ENCODE assay signal across 24 cellular contexts in genomic region chr19:2429917-2430570, GRCh38. TPM values are rescaled to one million over a fixed set of nuclear protein-coding genes. Genes with fewer than 3 reads are reported as not detected.
DNase-seq lines count a peak whose midpoint lies in the region; ATAC-seq, FAIRE-seq and TF ChIP-seq lines count a peak whose summit lies in the region.
"Had no signal": no experiment of that assay in that cellular context is flagged by ENCODE, and none has a peak within 500 bp of the region (broad histone marks: within the 10 kb centered on the region; RNA-seq: fewer than 3 reads in every experiment).

No MANE protein-coding gene starts in this region.

- DNase-seq in ELF-1 (ENCODE audit: low read depth, low spot score) (peak; percentile 56), K562 (ENCODE audit: extremely low read depth in 1 of 4, low spot score in 3 of 4) (no peak), osteocyte (ENCODE audit: extremely low spot score, unreplicated experiment) (no peak), ACHN (no peak)
- DNase-seq: activated CD4-positive, alpha-beta memory T cell treated with anti-CD3 and anti-CD28 coated beads, Interleukin-2, amount 10 ng/mL, durations not matched to agents 7 days and 5 days; activated naive CD4-positive, alpha-beta T cell treated with anti-CD3 and anti-CD28 coated beads for 36 hours; activated T-cell treated with anti-CD3 and anti-CD28 coated beads, Interleukin-2, amount 50 U/mL, for 48 hours; heart left ventricle; KG1; left cardiac atrium; NCI-H1436; NCI-H2171; NCI-H526; small intestine; stimulated activated naive CD4-positive, alpha-beta T cell treated with Interleukin-2 at 50 U/mL for 16 hours; T-helper 9 cell; thyroid gland had no signal

- H3K9me3 Mint-ChIP-seq in osteocyte (ENCODE audit: unreplicated experiment): no peaks in the 10 kb centered on the region
- H3K9me3 Mint-ChIP-seq: activated CD4-positive, alpha-beta memory T cell treated with anti-CD3 and anti-CD28 coated beads, Interleukin-2, amount 10 ng/mL, durations not matched to agents 7 days and 5 days; activated naive CD4-positive, alpha-beta T cell treated with anti-CD3 and anti-CD28 coated beads for 36 hours; memory B cell had no signal

- H3K4me2 ChIP-seq in BLaER1 treated with 17β-estradiol and CSF1 and Interleukin-3, amounts not matched to agents 10 nM and 100 nM: peak overlapping the region in 9 of 11 experiments; percentile 59 to 100 (median 99); a peak in 17 of 22 replicates
- H3K4me2 ChIP-seq in K562 (ENCODE audit: insufficient read depth, low read length): no peak overlapping the region

- H3K27ac ChIP-seq in BLaER1 treated with 17β-estradiol and CSF1 and Interleukin-3, amounts not matched to agents 10 nM and 100 nM: peak overlapping the region in 8 of 11 experiments; percentile 17 to 100 (median 73); a peak in 9 of 22 replicates
- H3K27ac ChIP-seq in K562 (ENCODE audit: extremely low read depth, low read depth, low read length): no peak overlapping the region
- H3K27ac ChIP-seq: heart left ventricle, prostate gland, thyroid gland had no signal

- no peak for FAIRE-seq in K562 (lab: Jason Lieb, UNC)
- FAIRE-seq: small intestine had no signal

- H3K79me2 ChIP-seq in K562 (ENCODE audit: control insufficient read depth, insufficient read depth, low read length): peaks cover 23% of the 10 kb centered on the region

- H3K9me1 ChIP-seq in K562 (ENCODE audit: control insufficient read depth, insufficient read depth, low read length): no peaks in the 10 kb centered on the region

- TF ChIP-seq RAD21 in K562 (CRISPR knock-in tag; conservative IDR thresholded peaks at IDR 0.05 in 1 of 2, IDR thresholded peaks at IDR 0.05 in 1 of 2): no peak

- H3K27me3 Mint-ChIP-seq in osteocyte (ENCODE audit: unreplicated experiment): no peaks in the 10 kb centered on the region
- H3K27me3 Mint-ChIP-seq: activated CD4-positive, alpha-beta memory T cell treated with anti-CD3 and anti-CD28 coated beads, Interleukin-2, amount 10 ng/mL, durations not matched to agents 7 days and 5 days; memory B cell had no signal

- CTCF ChIA-PET in K562 (lab: Yijun Ruan, JAX; ENCODE audit: low intra/inter-chr PET ratio): no interaction called here

- H3K9ac ChIP-seq in BLaER1 treated with 17β-estradiol and CSF1 and Interleukin-3, amounts not matched to agents 10 nM and 100 nM: peak overlapping the region in 8 of 11 experiments; percentile 41 to 100 (median 96); a peak in 10 of 22 replicates
- peak overlapping the region in 1 of 2 experiments; percentile 31; a peak in 1 of 4 replicates for H3K9ac ChIP-seq in K562 (ENCODE audit: insufficient read depth in 1 of 2, low read depth in 2 of 2, low read length in 2 of 2)

- in situ Hi-C loops in K562 (cut with MboI) (no loop called here), ACHN (cut with HindIII; ENCODE audit: low pct_ligation_motif_present, low pct_unique_long_range_greater_than_20kb, low sequenced_read_pairs) (no loop called here)

- no peak for TF ChIP-seq EP300 in K562 (IDR thresholded peaks at IDR 0.05; ENCODE audit: low read length)

- H3K4me3 ChIP-seq in BLaER1 treated with 17β-estradiol and CSF1 and Interleukin-3, amounts not matched to agents 10 nM and 100 nM: no peak overlapping the region
- no peak overlapping the region for H3K4me3 ChIP-seq in K562
- H3K4me3 ChIP-seq: HAP-1, heart left ventricle, prostate gland, thyroid gland had no signal

- intact Hi-C loops in K562 (cut with micrococcal nuclease): no loop called here

- no peak for TF ChIP-seq CTCF in K562 (IDR thresholded peaks at IDR 0.05 in 2 of 3, conservative IDR thresholded peaks at IDR 0.05 in 1 of 3; ENCODE audit: insufficient read depth in 2 of 3, low read depth in 1 of 3, low read length in 3 of 3)
- TF ChIP-seq CTCF in osteocyte (IDR thresholded peaks at IDR 0.05): no peak

- H4K20me1 ChIP-seq in BLaER1 treated with 17β-estradiol and CSF1 and Interleukin-3, amounts not matched to agents 10 nM and 100 nM: peaks cover 21 to 85% (median 57%) of the 10 kb centered on the region in 11 experiments
- H4K20me1 ChIP-seq in K562 (replicated peaks; ENCODE audit: control insufficient read depth, insufficient read depth, low read length): peaks cover 10% of the 10 kb centered on the region; the same call in 1 of the 2 replicates

- no peaks in the 10 kb centered on the region for H3K27me3 ChIP-seq in BLaER1 treated with 17β-estradiol and CSF1 and Interleukin-3, amounts not matched to agents 10 nM and 100 nM
- no peaks in the 10 kb centered on the region for H3K27me3 ChIP-seq in K562 (ENCODE audit: control insufficient read depth in 2 of 2, insufficient read depth in 2 of 2, low read length in 2 of 2)
- H3K27me3 ChIP-seq: heart left ventricle, thyroid gland had no signal

- POLR2A ChIA-PET in K562 (lab: Yijun Ruan, JAX): interaction anchor here (0.6 to 2.6 kb wide), 3 partner anchors 9 to 423 kb away, joined by 3 to 13 read pairs (median 5); no protein-coding TSS in a partner anchor

- H3K36me3 Mint-ChIP-seq in osteocyte (ENCODE audit: unreplicated experiment): peaks cover 6% of the 10 kb centered on the region

- H3K4me1 Mint-ChIP-seq in osteocyte (ENCODE audit: unreplicated experiment): peaks cover 16% of the 10 kb centered on the region

- 88% methylated on average over 30 of the region's 30 CpGs for WGBS in K562 (ENCODE audit: insufficient coverage, low coverage, missing lambda C conversion rate)

- H3K4me3 Mint-ChIP-seq in osteocyte (ENCODE audit: unreplicated experiment): no peak overlapping the region
- H3K4me3 Mint-ChIP-seq: activated CD4-positive, alpha-beta memory T cell treated with anti-CD3 and anti-CD28 coated beads, Interleukin-2, amount 10 ng/mL, durations not matched to agents 7 days and 5 days; activated naive CD4-positive, alpha-beta T cell treated with anti-CD3 and anti-CD28 coated beads for 36 hours; memory B cell had no signal

- no peak overlapping the region for H2AFZ ChIP-seq in K562 (ENCODE audit: low read depth, low read length)

- H3K36me3 ChIP-seq in BLaER1 treated with 17β-estradiol and CSF1 and Interleukin-3, amounts not matched to agents 10 nM and 100 nM: peaks cover 47 to 86% (median 72%) of the 10 kb centered on the region in 11 experiments
- peaks cover 70% of the 10 kb centered on the region; the same call in 2 of the 3 replicates for H3K36me3 ChIP-seq in K562 (ENCODE audit: control insufficient read depth, insufficient read depth, low read length)
- H3K36me3 ChIP-seq: prostate gland had no signal

- peak overlapping the region; percentile 59 for H3K27ac Mint-ChIP-seq in osteocyte (ENCODE audit: unreplicated experiment)
- H3K27ac Mint-ChIP-seq: activated CD4-positive, alpha-beta memory T cell treated with anti-CD3 and anti-CD28 coated beads, Interleukin-2, amount 10 ng/mL, durations not matched to agents 7 days and 5 days; activated naive CD4-positive, alpha-beta T cell treated with anti-CD3 and anti-CD28 coated beads for 36 hours had no signal

- peaks cover 27 to 68% (median 66%) of the 10 kb centered on the region in 10 experiments for H3K4me1 ChIP-seq in BLaER1 treated with 17β-estradiol and CSF1 and Interleukin-3, amounts not matched to agents 10 nM and 100 nM
- H3K4me1 ChIP-seq in K562 (replicated peaks in 1 of 2; ENCODE audit: control insufficient read depth in 2 of 2, insufficient read depth in 2 of 2, low read length in 2 of 2): peaks cover 11 to 63% of the 10 kb centered on the region in 2 experiments; a peak in 4 of 5 replicates

- ATAC-seq in K562: no peak
- ATAC-seq in GM21576 (IDR thresholded peaks at IDR 0.05; ENCODE audit: unreplicated experiment): no peak
- ATAC-seq in GM19324 (IDR thresholded peaks at IDR 0.05; ENCODE audit: low FRiP score, unreplicated experiment): no peak
- ATAC-seq: heart left ventricle, left cardiac atrium, SK-N-SH treated with all-trans-retinoic acid at 6 μM for 48 hours had no signal

- no peak for TF ChIP-seq POLR2A in K562 (conservative IDR thresholded peaks at IDR 0.05)

- BruUV-seq in K562 (replicated peaks; lab: Mats Ljungman, UMichigan): no TSS peak

- H3K9me3 ChIP-seq in BLaER1 treated with 17β-estradiol and CSF1 and Interleukin-3, amounts not matched to agents 10 nM and 100 nM (replicated peaks in 1 of 11): no peaks in the 10 kb centered on the region
- no peaks in the 10 kb centered on the region for H3K9me3 ChIP-seq in K562 (replicated peaks; ENCODE audit: control insufficient read depth, insufficient read depth, low read depth, low read length)
- H3K9me3 ChIP-seq: HAP-1, heart left ventricle, prostate gland, thyroid gland had no signal

RNA-seq across cellular contexts. Expression of gene TIMM13, which starts 2.7 kb away (rescaled TPM):
- 33.4 and 83.5 TPM in 2 replicates for total RNA-seq in K562 (2011; cell fraction: chromatin; rRNA removed; ENCODE audit: low replicate concordance)
- 50.0 and 67.9 TPM in 2 replicates for total RNA-seq in K562 (2011; cell fraction: nucleolus; rRNA removed)
- 30.1 and 33.7 TPM in 2 replicates for total RNA-seq in K562 (2011; cell fraction: nucleoplasm; rRNA removed)
- total RNA-seq in K562 (2014; rRNA removed) (112 and 140 TPM in 2 replicates), K562 (2014; rRNA removed; fragmentation: Illumina TruSeq; extraction: Trizol) (13.8 and 18.7 TPM in 2 replicates), K562 (2015; rRNA removed; fragmentation: Illumina TruSeq; extraction: Trizol) (81.1 and 90.4 TPM in 2 replicates), K562 (2021) (215 and 235 TPM in 2 replicates), osteocyte (108 and 109 TPM in 2 replicates)
- polyA plus RNA-seq in K562 (2011; rRNA removed) (35.0 and 50.3 TPM in 2 replicates), K562 (2014; fragmentation: Illumina TruSeq; extraction: Trizol) (20.3 and 68.0 TPM in 2 replicates), K562 (2014; fragmentation: Nextera tagmentation; extraction: Ambion mirVana) (10 to 100 TPM; 17.6 to 71.8 TPM), K562 (2014; rRNA removed) (105 and 132 TPM in 2 replicates)
- polyA plus RNA-seq in K562 (2011; cell fraction: cytosol; rRNA removed): 77.5 and 236 TPM in 2 replicates
- 41.8 and 63.1 TPM in 2 replicates for polyA plus RNA-seq in K562 (2011; cell fraction: nucleus; rRNA removed)
- 83.8 and 112 TPM in 2 replicates for polyA plus RNA-seq in K562 (2012)
- polyA minus RNA-seq in K562 (2011; rRNA and poly(A)+ RNA removed): 4.1 and 9.6 TPM in 2 replicates
- polyA minus RNA-seq in K562 (2011; cell fraction: cytosol; rRNA and poly(A)+ RNA removed): 27.2 and 34.0 TPM in 2 replicates
- 18.0 and 20.1 TPM in 2 replicates for polyA minus RNA-seq in K562 (2011; cell fraction: nucleus; rRNA and poly(A)+ RNA removed)

RNA-seq across cellular contexts. Expression of gene LMNB2, which starts 26.7 kb away (rescaled TPM):
- total RNA-seq in K562 (2011; cell fraction: chromatin; rRNA removed; ENCODE audit: low replicate concordance): 40.1 and 85.1 TPM in 2 replicates
- total RNA-seq in K562 (2011; cell fraction: nucleolus; rRNA removed): 40.9 and 42.2 TPM in 2 replicates
- total RNA-seq in K562 (2011; cell fraction: nucleoplasm; rRNA removed): 35.7 and 48.3 TPM in 2 replicates
- total RNA-seq in K562 (2014; rRNA removed): 133 and 141 TPM in 2 replicates
- 46.8 and 52.9 TPM in 2 replicates for total RNA-seq in K562 (2014; rRNA removed; fragmentation: Illumina TruSeq; extraction: Trizol)
- 105 and 106 TPM in 2 replicates for total RNA-seq in K562 (2015; rRNA removed; fragmentation: Illumina TruSeq; extraction: Trizol)
- 98.3 and 123 TPM in 2 replicates for total RNA-seq in K562 (2021)
- 90.3 and 94.7 TPM in 2 replicates for polyA plus RNA-seq in K562 (2011; rRNA removed)
- 191 and 212 TPM in 2 replicates for polyA plus RNA-seq in K562 (2011; cell fraction: cytosol; rRNA removed)
- 59.1 and 76.5 TPM in 2 replicates for polyA plus RNA-seq in K562 (2011; cell fraction: nucleus; rRNA removed)
- 58.8 and 94.2 TPM in 2 replicates for polyA plus RNA-seq in K562 (2012)
- polyA plus RNA-seq in K562 (2014; fragmentation: Illumina TruSeq; extraction: Trizol): 117 and 161 TPM in 2 replicates
- under 1 TPM; 0.48 to 0.71 TPM for polyA plus RNA-seq in K562 (2014; fragmentation: Nextera tagmentation; extraction: Ambion mirVana)
- 94.5 and 105 TPM in 2 replicates for polyA plus RNA-seq in K562 (2014; rRNA removed)
- polyA minus RNA-seq in K562 (2011; rRNA and poly(A)+ RNA removed): 57.4 and 85.2 TPM in 2 replicates
- 48.5 and 69.4 TPM in 2 replicates for polyA minus RNA-seq in K562 (2011; cell fraction: cytosol; rRNA and poly(A)+ RNA removed)
- 10.8 and 13.6 TPM in 2 replicates for polyA minus RNA-seq in K562 (2011; cell fraction: nucleus; rRNA and poly(A)+ RNA removed)
- total RNA-seq in osteocyte: 40.2 and 40.8 TPM in 2 replicates

RNA-seq across cellular contexts. Expression of gene GADD45B, which starts 45.9 kb away (rescaled TPM):
- 7.1 and 17.3 TPM in 2 replicates for total RNA-seq in K562 (2011; cell fraction: chromatin; rRNA removed; ENCODE audit: low replicate concordance)
- total RNA-seq in K562 (2011; cell fraction: nucleolus; rRNA removed): 18.6 and 27.0 TPM in 2 replicates
- total RNA-seq in K562 (2011; cell fraction: nucleoplasm; rRNA removed): 12.8 and 19.0 TPM in 2 replicates
- 3.9 and 4.1 TPM in 2 replicates for total RNA-seq in K562 (2014; rRNA removed)
- total RNA-seq in K562 (2014; rRNA removed; fragmentation: Illumina TruSeq; extraction: Trizol): 1.7 and 2.1 TPM in 2 replicates
- total RNA-seq in K562 (2015; rRNA removed; fragmentation: Illumina TruSeq; extraction: Trizol): 1.9 and 2.0 TPM in 2 replicates
- 2.9 and 3.1 TPM in 2 replicates for total RNA-seq in K562 (2021)
- polyA plus RNA-seq in K562 (2011; rRNA removed): 2.7 and 4.7 TPM in 2 replicates
- polyA plus RNA-seq in K562 (2011; cell fraction: cytosol; rRNA removed): 5.2 and 6.5 TPM in 2 replicates
- polyA plus RNA-seq in K562 (2011; cell fraction: nucleus; rRNA removed): 8.7 and 19.6 TPM in 2 replicates
- 2.9 and 8.2 TPM in 2 replicates for polyA plus RNA-seq in K562 (2012)
- polyA plus RNA-seq in K562 (2014; fragmentation: Illumina TruSeq; extraction: Trizol): 0.79 and 1.0 TPM in 2 replicates
- under 1 TPM; 0.06 to 0.18 TPM for polyA plus RNA-seq in K562 (2014; fragmentation: Nextera tagmentation; extraction: Ambion mirVana)
- 2.5 and 2.7 TPM in 2 replicates for polyA plus RNA-seq in K562 (2014; rRNA removed)
- polyA minus RNA-seq in K562 (2011; rRNA and poly(A)+ RNA removed): 3.5 and 5.2 TPM in 2 replicates
- 4.3 and 18.2 TPM in 2 replicates for polyA minus RNA-seq in K562 (2011; cell fraction: cytosol; rRNA and poly(A)+ RNA removed)
- polyA minus RNA-seq in K562 (2011; cell fraction: nucleus; rRNA and poly(A)+ RNA removed): 17.8 and 31.2 TPM in 2 replicates
- 148 and 165 TPM in 2 replicates for total RNA-seq in osteocyte
